22 cellular contexts compared by ENCODE assay signal in genomic region chr5:130277002-130277401, GRCh38.
"Had no signal": no experiment of that assay in that cellular context is flagged by ENCODE, and none has a peak within 500 bp of the region (broad histone marks: within the 10 kb centered on the region; RNA-seq: fewer than 3 reads in every experiment).

No MANE protein-coding gene starts in this region.

- H3K27ac ChIP-seq: SJCRH30 had no signal

- H3K4me3 ChIP-seq: MG63, SJCRH30 had no signal

- H3K9me3 ChIP-seq: MG63, SJCRH30 had no signal

- FAIRE-seq: HepG2, RCC 7860 had no signal

- ATAC-seq: HepG2, SK-N-SH treated with all-trans-retinoic acid at 6 μM for 48 hours had no signal

- H3K27me3 ChIP-seq: MG63, SJCRH30 had no signal

- H3K4me1 ChIP-seq: SJCRH30 had no signal

- DNase-seq: IMR-90, Karpas-422, KG1, MG63, NCI-H1092, NCI-H1105 treated with DMSO at 0.1 percent for 48 hours, NCI-H1417 treated with DMSO at 0.1 percent for 48 hours, NCI-H146, NCI-H1694 treated with DMSO at 0.1 percent for 48 hours, NCI-H1930, NCI-H2081, NCI-H2107, NCI-H2227 treated with DMSO at 0.1 percent for 48 hours, NCI-H524, NCI-H526 treated with DMSO at 0.1 percent for 48 hours, NCI-H748 treated with DMSO at 0.1 percent for 48 hours, RPMI8226, SHP77 treated with DMSO at 0.1 percent for 48 hours, SJCRH30 had no signal

- H3K36me3 ChIP-seq: MG63, SJCRH30 had no signal
